Comparison of ENCODE assay signal across 8 cellular contexts in the genomic region with DNA sequence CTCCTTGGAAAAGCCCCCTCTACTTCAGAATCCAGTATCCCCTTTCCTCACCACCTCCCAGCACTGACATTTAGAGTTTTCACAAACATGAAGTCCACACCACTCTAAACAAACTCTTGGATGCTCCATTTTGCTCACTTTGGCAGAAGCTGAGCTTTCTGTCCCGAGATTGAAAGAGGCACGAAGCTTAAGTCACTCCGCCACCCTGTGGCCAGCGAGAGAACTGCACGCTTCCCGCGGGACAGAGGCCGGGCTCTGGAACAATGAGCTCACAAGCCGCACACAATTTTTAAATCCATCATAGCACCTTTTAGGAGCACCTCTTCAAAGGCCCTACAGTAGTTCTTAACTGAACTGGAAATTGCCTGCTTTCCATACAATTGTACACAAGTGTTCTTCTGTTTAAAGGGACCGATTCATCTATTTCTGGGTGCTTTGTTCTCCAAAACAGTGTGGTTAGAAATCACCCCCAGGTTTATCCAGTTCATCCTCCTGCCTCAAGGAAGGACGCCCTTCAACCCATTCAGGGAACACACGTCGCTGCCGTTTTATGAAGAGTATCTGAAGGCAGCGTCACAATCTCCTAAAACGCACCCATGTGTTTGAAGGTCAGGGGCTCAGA.
DNase-seq lines count a peak whose midpoint lies in the region; ATAC-seq and TF ChIP-seq lines count a peak whose summit lies in the region.

No MANE protein-coding gene starts in this region.

- intact Hi-C loops in adrenal gland (cut with DNase I), result loop anchor here in 1 of 2 donors (10.0 kb wide), 1 partner anchor 1339 kb away; no protein-coding TSS in a partner anchor

- peak in 12 of 14 donors; percentile 12 to 79 (median 44) for DNase-seq in C1 segment of cervical spinal cord (lab: John Stamatoyannopoulos, UW)
- peak; percentile 63 for DNase-seq in NCI-H1436 (lab: John Stamatoyannopoulos, UW)
- peak; percentile 29 to 64 (median 51) for DNase-seq in T-helper 1 cell
- peak; percentile 67 to 94 (median 83) for DNase-seq in adrenal gland
- DNase-seq in right atrium auricular region (ENCODE audit: low spot score), result peak; percentile 92
- DNase-seq in retinal pigment epithelial cell (ENCODE audit: low read depth), result peak; percentile 14

- H3K27ac ChIP-seq in adrenal gland (no peak overlapping the region), right atrium auricular region (no peak overlapping the region)

- no peak for TF ChIP-seq POLR2A in adrenal gland (IDR thresholded peaks at IDR 0.05)

- TF ChIP-seq CTCF in adrenal gland (IDR thresholded peaks at IDR 0.05), result peak; percentile 84 to 98 (median 89)
- TF ChIP-seq CTCF in right atrium auricular region (IDR thresholded peaks at IDR 0.05), result peak; percentile 94 to 99
- peak; percentile 98 for TF ChIP-seq CTCF in retinal pigment epithelial cell (conservative IDR thresholded peaks at IDR 0.05; ENCODE audit: low read depth, low read length)

- H3K4me3 ChIP-seq in adrenal gland (no peak overlapping the region), right atrium auricular region (no peak overlapping the region), retinal pigment epithelial cell (ENCODE audit: low read length) (no peak overlapping the region)

- peak; percentile 75 for ATAC-seq in GM21390 (IDR thresholded peaks at IDR 0.05; ENCODE audit: unreplicated experiment)
- no peak for ATAC-seq in GM21529 (IDR thresholded peaks at IDR 0.05; ENCODE audit: unreplicated experiment)

- H3K9me3 ChIP-seq in adrenal gland (replicated peaks in 1 of 3), result no peaks in the 10 kb centered on the region
- no peaks in the 10 kb centered on the region for H3K9me3 ChIP-seq in right atrium auricular region

- H3K4me1 ChIP-seq in adrenal gland (replicated peaks in 1 of 2) (no peaks in the 10 kb centered on the region), right atrium auricular region (peaks cover 0 to 8% of the 10 kb centered on the region in 2 donors)

- no peaks in the 10 kb centered on the region for H3K27me3 ChIP-seq in adrenal gland
- no peaks in the 10 kb centered on the region for H3K27me3 ChIP-seq in right atrium auricular region

- H3K36me3 ChIP-seq in adrenal gland (replicated peaks in 1 of 2) (no peaks in the 10 kb centered on the region), right atrium auricular region (no peaks in the 10 kb centered on the region)

- 13 to 23% (median 19%) methylated on average over 15 to 16 of the region's 16 CpGs for WGBS in adrenal gland, 4 donors

Comparison
In these comparisons a context has a peak if more than half of its experiments do, and no peak if none do; other contexts are left out.
1. DNase-seq: peak in every context shown above with its lines; median percentile 92 in right atrium auricular region; 83 in adrenal gland; 63 in NCI-H1436; 51 in T-helper 1 cell; 44 in C1 segment of cervical spinal cord; 14 in retinal pigment epithelial cell.